1 cellular context compared by ENCODE assay signal in the genomic region with DNA sequence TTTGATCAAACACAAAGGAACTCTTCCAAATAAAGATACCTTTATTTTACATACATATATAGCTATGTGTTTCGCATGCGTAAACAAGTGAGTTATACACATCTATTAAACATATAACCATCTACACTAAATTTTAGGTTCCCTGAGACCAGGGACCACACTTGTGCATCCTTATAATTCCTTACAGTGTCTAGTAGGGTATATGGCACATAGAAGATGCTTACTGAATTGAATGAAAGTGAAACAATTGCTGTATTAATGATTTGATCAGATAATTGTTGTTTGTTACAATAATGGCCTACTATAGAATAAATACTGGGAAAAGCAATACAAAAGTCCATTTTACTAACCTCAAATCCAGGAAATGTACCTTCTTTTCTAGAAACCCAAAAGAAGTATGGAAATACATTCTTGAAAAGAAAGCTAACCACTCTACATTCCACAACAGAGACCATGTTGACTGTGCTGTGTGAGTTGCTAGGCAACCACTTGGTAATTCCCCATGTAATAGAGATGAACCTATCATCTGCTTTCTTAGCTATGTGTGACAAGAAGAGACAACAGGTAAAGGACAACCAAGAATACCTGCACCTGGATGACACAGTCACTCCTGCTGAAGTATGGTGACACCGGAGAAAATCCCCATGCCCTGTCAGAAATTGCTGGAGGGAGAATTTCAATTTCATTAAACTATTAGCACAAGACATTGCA.
TF ChIP-seq lines count a peak whose summit lies in the region.

No MANE protein-coding gene starts in this region.

TF ChIP-seq in GM23338, 12 proteins besides CTCF, POLR2A, EP300 and RAD21 (continued from another document):
- TF ChIP-seq REST (IDR thresholded peaks at IDR 0.05; ENCODE audit: unreplicated experiment) (no peak), POLR2AphosphoS5 (IDR thresholded peaks at IDR 0.05; ENCODE audit: low read depth) (no peak), NANOG (IDR thresholded peaks at IDR 0.05; ENCODE audit: borderline replicate concordance) (no peak), CREB1 (CRISPR knock-in tag; IDR thresholded peaks at IDR 0.05; ENCODE audit: low read depth) (no peak)
- TF ChIP-seq, protein P1, sequence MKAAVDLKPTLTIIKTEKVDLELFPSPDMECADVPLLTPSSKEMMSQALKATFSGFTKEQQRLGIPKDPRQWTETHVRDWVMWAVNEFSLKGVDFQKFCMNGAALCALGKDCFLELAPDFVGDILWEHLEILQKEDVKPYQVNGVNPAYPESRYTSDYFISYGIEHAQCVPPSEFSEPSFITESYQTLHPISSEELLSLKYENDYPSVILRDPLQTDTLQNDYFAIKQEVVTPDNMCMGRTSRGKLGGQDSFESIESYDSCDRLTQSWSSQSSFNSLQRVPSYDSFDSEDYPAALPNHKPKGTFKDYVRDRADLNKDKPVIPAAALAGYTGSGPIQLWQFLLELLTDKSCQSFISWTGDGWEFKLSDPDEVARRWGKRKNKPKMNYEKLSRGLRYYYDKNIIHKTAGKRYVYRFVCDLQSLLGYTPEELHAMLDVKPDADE (IDR thresholded peaks at IDR 0.05) = no peak
- TF ChIP-seq, protein P2, sequence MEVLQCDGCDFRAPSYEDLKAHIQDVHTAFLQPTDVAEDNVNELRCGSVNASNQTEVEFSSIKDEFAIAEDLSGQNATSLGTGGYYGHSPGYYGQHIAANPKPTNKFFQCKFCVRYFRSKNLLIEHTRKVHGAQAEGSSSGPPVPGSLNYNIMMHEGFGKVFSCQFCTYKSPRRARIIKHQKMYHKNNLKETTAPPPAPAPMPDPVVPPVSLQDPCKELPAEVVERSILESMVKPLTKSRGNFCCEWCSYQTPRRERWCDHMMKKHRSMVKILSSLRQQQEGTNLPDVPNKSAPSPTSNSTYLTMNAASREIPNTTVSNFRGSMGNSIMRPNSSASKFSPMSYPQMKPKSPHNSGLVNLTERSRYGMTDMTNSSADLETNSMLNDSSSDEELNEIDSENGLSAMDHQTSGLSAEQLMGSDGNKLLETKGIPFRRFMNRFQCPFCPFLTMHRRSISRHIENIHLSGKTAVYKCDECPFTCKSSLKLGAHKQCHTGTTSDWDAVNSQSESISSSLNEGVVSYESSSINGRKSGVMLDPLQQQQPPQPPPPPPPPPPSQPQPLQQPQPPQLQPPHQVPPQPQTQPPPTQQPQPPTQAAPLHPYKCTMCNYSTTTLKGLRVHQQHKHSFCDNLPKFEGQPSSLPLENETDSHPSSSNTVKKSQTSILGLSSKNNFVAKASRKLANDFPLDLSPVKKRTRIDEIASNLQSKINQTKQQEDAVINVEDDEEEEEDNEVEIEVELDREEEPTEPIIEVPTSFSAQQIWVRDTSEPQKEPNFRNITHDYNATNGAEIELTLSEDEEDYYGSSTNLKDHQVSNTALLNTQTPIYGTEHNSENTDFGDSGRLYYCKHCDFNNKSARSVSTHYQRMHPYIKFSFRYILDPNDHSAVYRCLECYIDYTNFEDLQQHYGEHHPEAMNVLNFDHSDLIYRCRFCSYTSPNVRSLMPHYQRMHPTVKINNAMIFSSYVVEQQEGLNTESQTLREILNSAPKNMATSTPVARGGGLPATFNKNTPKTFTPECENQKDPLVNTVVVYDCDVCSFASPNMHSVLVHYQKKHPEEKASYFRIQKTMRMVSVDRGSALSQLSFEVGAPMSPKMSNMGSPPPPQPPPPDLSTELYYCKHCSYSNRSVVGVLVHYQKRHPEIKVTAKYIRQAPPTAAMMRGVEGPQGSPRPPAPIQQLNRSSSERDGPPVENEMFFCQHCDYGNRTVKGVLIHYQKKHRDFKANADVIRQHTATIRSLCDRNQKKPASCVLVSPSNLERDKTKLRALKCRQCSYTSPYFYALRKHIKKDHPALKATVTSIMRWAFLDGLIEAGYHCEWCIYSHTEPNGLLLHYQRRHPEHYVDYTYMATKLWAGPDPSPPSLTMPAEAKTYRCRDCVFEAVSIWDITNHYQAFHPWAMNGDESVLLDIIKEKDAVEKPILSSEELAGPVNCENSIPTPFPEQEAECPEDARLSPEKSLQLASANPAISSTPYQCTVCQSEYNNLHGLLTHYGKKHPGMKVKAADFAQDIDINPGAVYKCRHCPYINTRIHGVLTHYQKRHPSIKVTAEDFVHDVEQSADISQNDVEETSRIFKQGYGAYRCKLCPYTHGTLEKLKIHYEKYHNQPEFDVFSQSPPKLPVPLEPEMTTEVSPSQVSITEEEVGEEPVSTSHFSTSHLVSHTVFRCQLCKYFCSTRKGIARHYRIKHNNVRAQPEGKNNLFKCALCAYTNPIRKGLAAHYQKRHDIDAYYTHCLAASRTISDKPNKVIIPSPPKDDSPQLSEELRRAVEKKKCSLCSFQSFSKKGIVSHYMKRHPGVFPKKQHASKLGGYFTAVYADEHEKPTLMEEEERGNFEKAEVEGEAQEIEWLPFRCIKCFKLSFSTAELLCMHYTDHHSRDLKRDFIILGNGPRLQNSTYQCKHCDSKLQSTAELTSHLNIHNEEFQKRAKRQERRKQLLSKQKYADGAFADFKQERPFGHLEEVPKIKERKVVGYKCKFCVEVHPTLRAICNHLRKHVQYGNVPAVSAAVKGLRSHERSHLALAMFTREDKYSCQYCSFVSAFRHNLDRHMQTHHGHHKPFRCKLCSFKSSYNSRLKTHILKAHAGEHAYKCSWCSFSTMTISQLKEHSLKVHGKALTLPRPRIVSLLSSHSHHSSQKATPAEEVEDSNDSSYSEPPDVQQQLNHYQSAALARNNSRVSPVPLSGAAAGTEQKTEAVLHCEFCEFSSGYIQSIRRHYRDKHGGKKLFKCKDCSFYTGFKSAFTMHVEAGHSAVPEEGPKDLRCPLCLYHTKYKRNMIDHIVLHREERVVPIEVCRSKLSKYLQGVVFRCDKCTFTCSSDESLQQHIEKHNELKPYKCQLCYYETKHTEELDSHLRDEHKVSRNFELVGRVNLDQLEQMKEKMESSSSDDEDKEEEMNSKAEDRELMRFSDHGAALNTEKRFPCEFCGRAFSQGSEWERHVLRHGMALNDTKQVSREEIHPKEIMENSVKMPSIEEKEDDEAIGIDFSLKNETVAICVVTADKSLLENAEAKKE (CRISPR knock-in tag; IDR thresholded peaks at IDR 0.05) = no peak
